In genomic region chr1:55997550-55997949, GRCh38 we compare ENCODE assay signal across 20 cellular contexts.
"Had no signal": no experiment of that assay in that cellular context is flagged by ENCODE, and none has a peak within 500 bp of the region (broad histone marks: within the 10 kb centered on the region; RNA-seq: fewer than 3 reads in every experiment).

No MANE protein-coding gene starts in this region.

- H3K4me1 ChIP-seq: body of pancreas, foreskin keratinocyte, upper lobe of right lung had no signal

- ATAC-seq: activated CD8-positive, alpha-beta T cell treated with anti-CD3 and anti-CD28 coated beads, Interleukin-2, amount 10 ng/mL, durations not matched to agents 7 days and 5 days; activated naive CD8-positive, alpha-beta T cell treated with anti-CD3 and anti-CD28 coated beads, Interleukin-2, amount 50 U/mL, for 24 hours; body of pancreas; foreskin keratinocyte; left lobe of liver; naive thymus-derived CD8-positive, alpha-beta T cell; stimulated activated naive CD8-positive, alpha-beta T cell treated with anti-CD3 and anti-CD28 coated beads, Interleukin-15, Interleukin-2, amounts not matched to agents 100 U/mL and 50 U/mL, for 24 hours; upper lobe of right lung had no signal

- H3K36me3 ChIP-seq: cardiac muscle cell, upper lobe of right lung had no signal

- H3K27me3 ChIP-seq: body of pancreas, cardiac muscle cell, foreskin keratinocyte, upper lobe of right lung had no signal

- H3K4me3 ChIP-seq: body of pancreas, cardiac muscle cell, upper lobe of right lung had no signal

- DNase-seq: activated CD4-positive, alpha-beta T cell treated with anti-CD3 and anti-CD28 coated beads for 1 hour; activated CD4-positive, alpha-beta T cell treated with anti-CD3 and anti-CD28 coated beads, Interleukin-2, amount 50 U/mL, for 1 hour; activated CD8-positive, alpha-beta T cell treated with anti-CD3 and anti-CD28 coated beads, Interleukin-2, amount 10 ng/mL, durations not matched to agents 7 days and 5 days; activated gamma-delta T cell; activated naive CD4-positive, alpha-beta T cell treated with anti-CD3 and anti-CD28 coated beads, Interleukin-2, amount 50 U/mL, for 16 hours; activated naive CD8-positive, alpha-beta T cell treated with anti-CD3 and anti-CD28 coated beads, Interleukin-2, amount 50 U/mL, for 24 hours; anterior cingulate cortex; body of pancreas; cortex of kidney; effector CD4-positive, alpha-beta T cell; erythroblast; foreskin keratinocyte; immature natural killer cell; naive thymus-derived CD8-positive, alpha-beta T cell; stimulated activated CD4-positive, alpha-beta T cell treated with anti-CD3 and anti-CD28 coated beads, Interleukin-4, amount 100 ng/mL, for 24 hours; stimulated activated naive CD8-positive, alpha-beta T cell treated with anti-CD3 and anti-CD28 coated beads, Interleukin-15, Interleukin-2, amounts not matched to agents 100 U/mL and 50 U/mL, for 24 hours; T-helper 9 cell; upper lobe of right lung had no signal

- H3K9me3 ChIP-seq: body of pancreas, upper lobe of right lung had no signal

- H3K27ac ChIP-seq: body of pancreas, cardiac muscle cell, foreskin keratinocyte, upper lobe of right lung had no signal
